In the genomic region with DNA sequence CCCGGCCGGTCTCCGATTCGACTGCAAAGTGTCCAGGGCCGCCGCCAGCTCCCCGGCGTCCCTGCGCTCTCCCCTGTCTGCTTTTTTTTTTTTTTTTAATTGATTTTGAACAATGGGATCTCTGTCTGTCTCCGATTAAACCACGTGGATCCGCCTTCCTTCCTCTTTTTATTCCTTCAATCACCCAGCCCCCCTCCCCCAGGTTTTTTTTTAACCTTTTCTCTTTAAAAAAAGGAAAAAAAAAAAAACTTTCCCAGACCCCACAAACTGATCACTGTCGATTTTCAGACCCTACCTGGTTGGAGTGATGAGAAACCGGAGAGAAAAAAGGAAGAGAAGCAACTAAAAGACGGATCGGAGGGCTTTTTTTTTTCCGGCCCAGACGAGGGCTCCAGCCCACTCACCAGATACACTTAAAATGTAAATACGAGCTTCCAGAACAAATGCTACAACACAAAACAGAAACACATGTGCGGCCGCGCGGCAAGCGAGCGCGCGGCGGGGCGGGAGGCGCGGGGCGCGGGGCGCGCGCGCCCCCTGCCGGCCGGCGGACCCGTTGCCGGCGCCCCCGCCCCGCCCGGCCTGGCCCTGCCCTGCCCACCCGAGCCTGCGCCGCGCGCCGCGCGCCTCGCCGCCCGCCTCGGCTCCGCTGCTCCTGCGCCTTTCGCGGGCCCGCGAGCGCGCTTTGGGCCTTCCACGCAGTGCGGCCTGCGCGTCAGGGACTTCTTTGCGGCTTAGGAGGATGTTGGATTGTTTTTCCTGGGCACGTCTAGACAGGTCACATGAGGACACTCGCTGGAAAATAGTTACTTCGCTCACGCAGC, we compare ENCODE assay signal across 8 cellular contexts. TPM values are rescaled to one million over a fixed set of nuclear protein-coding genes. Genes with fewer than 3 reads are reported as not detected.
A peak's percentile ranks its signal among the peaks of the same experiment; 100 is the strongest.
DNase-seq lines count a peak whose midpoint lies in the region; ATAC-seq and TF ChIP-seq lines count a peak whose summit lies in the region.

A gene (minus strand): TSS at position 428 of the 824 bp plus-strand sequence. CDS start 1,163 bp downstream, outside the sequence.

- H3K27ac ChIP-seq in gastroesophageal sphincter (peak within 1 kb of the TSS; percentile 44 to 87 (median 84)), neutrophil (peak within 1 kb of the TSS; percentile 77)

- H3K27me3 ChIP-seq in gastroesophageal sphincter (no peaks in the 10 kb centered on the region), neutrophil (no peaks in the 10 kb centered on the region)

- no peak for TF ChIP-seq EP300 in gastroesophageal sphincter (IDR thresholded peaks at IDR 0.05)

- TF ChIP-seq CTCF in gastroesophageal sphincter (IDR thresholded peaks at IDR 0.05) (peak in 3 of 4 experiments; percentile 7 to 16 (median 9)), neutrophil (IDR thresholded peaks at IDR 0.05) (peak; percentile 6)

- H3K4me3 ChIP-seq in gastroesophageal sphincter (peak within 1 kb of the TSS; percentile 44 to 80), neutrophil (ENCODE audit: low read depth in 1 of 2, low read length in 1 of 2) (peak within 1 kb of the TSS; percentile 64 to 74)

- H3K4me1 ChIP-seq in gastroesophageal sphincter (peaks cover 0 to 35% (median 16%) of the 10 kb centered on the region in 3 donors), neutrophil (ENCODE audit: control insufficient read depth in 1 of 2, insufficient read depth in 1 of 2, low read depth in 1 of 2, low read length in 1 of 2) (peaks cover 37 to 41% of the 10 kb centered on the region in 2 experiments)

- no peaks in the 10 kb centered on the region for H3K9me3 ChIP-seq in gastroesophageal sphincter
- H3K9me3 ChIP-seq in neutrophil = no peaks in the 10 kb centered on the region

- DNase-seq in COLO668 (lab: John Stamatoyannopoulos, UW; ENCODE audit: unreplicated experiment) = peak; percentile 95
- DNase-seq in Kasumi-1 (lab: John Stamatoyannopoulos, UW) = peak; percentile 47 to 49
- peak; percentile 55 to 61 for DNase-seq in SHP77 (lab: John Stamatoyannopoulos, UW)
- peak; percentile 76 for DNase-seq in activated naive CD4-positive, alpha-beta T cell treated with Interleukin-2 at 50 U/mL for 16 hours
- DNase-seq in superior temporal gyrus (ENCODE audit: extremely low spot score) = peak; percentile 73

- WGBS in gastroesophageal sphincter (ENCODE audit: low coverage in 1 of 2), 2 donors = 0% methylated on average over 1 to 32 of the region's 75 CpGs

- no peak for TF ChIP-seq POLR2A in gastroesophageal sphincter (IDR thresholded peaks at IDR 0.05)

- peaks cover 0 to 6% of the 10 kb centered on the region in 2 donors for H3K36me3 ChIP-seq in gastroesophageal sphincter
- H3K36me3 ChIP-seq in neutrophil = no peaks in the 10 kb centered on the region

- ATAC-seq in GM21381 (IDR thresholded peaks at IDR 0.05; ENCODE audit: unreplicated experiment) = peak; percentile 37
- ATAC-seq in gastroesophageal sphincter = peak; percentile 87

RNA-seq across cellular contexts. Expression of the gene that starts here (rescaled TPM):
- 10 to 100 TPM in 3 of 4 donors, 1 to 10 TPM in 1; 9.5 to 21.3 (median 18.5) TPM for total RNA-seq in gastroesophageal sphincter

Comparison
In these comparisons a context has a peak if more than half of its experiments do, and no peak if none do; other contexts are left out.
1. Peak in every context shown above with its lines: DNase-seq, ATAC-seq, H3K4me3 ChIP-seq and H3K27ac ChIP-seq.